ENCODE assay signal across 1 cellular context in the genomic region with DNA sequence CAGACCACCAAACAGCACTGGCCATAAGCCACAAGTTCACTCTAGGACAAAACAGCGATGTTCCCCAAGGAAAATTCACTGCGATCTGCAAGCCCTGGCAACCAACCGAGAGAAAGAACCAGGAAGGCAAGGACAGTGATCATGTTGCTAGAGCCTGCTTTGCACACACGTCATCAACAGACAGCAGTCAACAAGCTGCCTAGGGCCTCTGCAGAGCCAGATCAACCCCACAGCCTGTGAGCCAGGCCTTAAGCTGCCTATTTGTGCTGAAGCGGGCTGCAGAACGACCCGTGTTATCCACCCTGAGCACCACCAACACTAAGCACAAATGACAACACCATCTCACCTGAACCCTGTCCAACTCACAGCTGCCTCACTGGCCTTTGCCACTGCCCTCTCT.
TF ChIP-seq lines count a peak whose summit lies in the region.

No MANE protein-coding gene starts in this region.

TF ChIP-seq in H1, 55 proteins besides CTCF, POLR2A, EP300 and RAD21:
- TF ChIP-seq, protein P1, sequence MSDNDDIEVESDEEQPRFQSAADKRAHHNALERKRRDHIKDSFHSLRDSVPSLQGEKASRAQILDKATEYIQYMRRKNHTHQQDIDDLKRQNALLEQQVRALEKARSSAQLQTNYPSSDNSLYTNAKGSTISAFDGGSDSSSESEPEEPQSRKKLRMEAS (IDR thresholded peaks at IDR 0.05): no peak
- no peak for TF ChIP-seq CTBP2 (IDR thresholded peaks at IDR 0.05; ENCODE audit: borderline replicate concordance, insufficient read depth, insufficient read length, low read length)
- TF ChIP-seq SIX5 (IDR thresholded peaks at IDR 0.05; ENCODE audit: low read depth, low read length): no peak
- TF ChIP-seq TAF7 (optimal IDR thresholded peaks at IDR 0.05; ENCODE audit: borderline replicate concordance, low read depth, low read length): no peak
- TF ChIP-seq ATF2 (IDR thresholded peaks at IDR 0.05; ENCODE audit: low read length): no peak
- TF ChIP-seq ASH2L (IDR thresholded peaks at IDR 0.05; ENCODE audit: low read length): no peak
- no peak for TF ChIP-seq RNF2 (IDR thresholded peaks at IDR 0.05; ENCODE audit: borderline replicate concordance, low read depth, low read length, missing control alignments, poor library complexity, severe bottlenecking)
- TF ChIP-seq POLR2AphosphoS5 (IDR thresholded peaks at IDR 0.05; ENCODE audit: low read depth, low read length): no peak
- TF ChIP-seq HDAC2 (IDR thresholded peaks at IDR 0.05; ENCODE audit: borderline replicate concordance in 1 of 2, low read depth in 2 of 2, low read length in 2 of 2): no peak
- no peak for TF ChIP-seq ZNF274 (IDR thresholded peaks at IDR 0.05; ENCODE audit: borderline replicate concordance, extremely low read depth, low read length)
- no peak for TF ChIP-seq MAFK (IDR thresholded peaks at IDR 0.05; ENCODE audit: low read depth, low read length)
- no peak for TF ChIP-seq RBBP5 (IDR thresholded peaks at IDR 0.05; ENCODE audit: borderline replicate concordance, low read depth, low read length)
